Comparison of ENCODE assay signal across 32 cellular contexts in genomic region chr13:46076827-46077226, GRCh38. TPM values are rescaled to one million over a fixed set of nuclear protein-coding genes. Genes with fewer than 3 reads are reported as not detected.
"Had no signal": no experiment of that assay in that cellular context is flagged by ENCODE, and none has a peak within 500 bp of the region (broad histone marks: within the 10 kb centered on the region; RNA-seq: fewer than 3 reads in every experiment).

No MANE protein-coding gene starts in this region.

- H3K27ac ChIP-seq: ascending aorta, VCaP had no signal

- DNase-seq: activated CD4-positive, alpha-beta memory T cell treated with anti-CD3 and anti-CD28 coated beads, Interleukin-2, amount 10 ng/mL, durations not matched to agents 7 days and 5 days; activated CD4-positive, alpha-beta T cell treated with anti-CD3 and anti-CD28 coated beads for 1 hour; activated CD4-positive, alpha-beta T cell treated with anti-CD3 and anti-CD28 coated beads for 36 hours; activated CD4-positive, alpha-beta T cell treated with anti-CD3 and anti-CD28 coated beads for 48 hours; activated CD4-positive, alpha-beta T cell treated with anti-CD3 and anti-CD28 coated beads, Interleukin-2, amount 10 ng/mL, durations not matched to agents 7 days and 5 days; activated CD4-positive, alpha-beta T cell treated with anti-CD3 and anti-CD28 coated beads, Interleukin-2, amount 50 U/mL, for 48 hours; activated CD4-positive, CD25-positive, alpha-beta regulatory T cell; activated CD8-positive, alpha-beta memory T cell treated with anti-CD3 and anti-CD28 coated beads for 24 hours; activated CD8-positive, alpha-beta memory T cell treated with anti-CD3 and anti-CD28 coated beads, Interleukin-2, amount 10 ng/mL, durations not matched to agents 7 days and 5 days; activated CD8-positive, alpha-beta memory T cell treated with anti-CD3 and anti-CD28 coated beads, Interleukin-2, amount 50 U/mL, for 48 hours; activated CD8-positive, alpha-beta T cell treated with anti-CD3 and anti-CD28 coated beads, Interleukin-2, amount 10 ng/mL, durations not matched to agents 7 days and 5 days; activated effector memory CD4-positive, alpha-beta T cell treated with Interleukin-2 at 50 U/mL for 16 hours; activated gamma-delta T cell; activated naive CD4-positive, alpha-beta T cell treated with anti-CD3 and anti-CD28 coated beads, Interleukin-2, amount 50 U/mL, for 16 hours; activated naive CD4-positive, alpha-beta T cell treated with Interleukin-2 at 50 U/mL for 16 hours; activated naive CD8-positive, alpha-beta T cell treated with anti-CD3 and anti-CD28 coated beads, Interleukin-2, amount 10 ng/mL, durations not matched to agents 7 days and 5 days; activated naive CD8-positive, alpha-beta T cell treated with anti-CD3 and anti-CD28 coated beads, Interleukin-2, amount 50 U/mL, for 24 hours; activated T-cell treated with anti-CD3 and anti-CD28 coated beads, Interleukin-2, amount 50 U/mL, for 24 hours; activated T-cell treated with anti-CD3 and anti-CD28 coated beads, Interleukin-2, amount 50 U/mL, for 48 hours; amygdala; anterior cingulate cortex; central memory CD4-positive, alpha-beta T cell; T-helper 1 cell; T-helper 2 cell; T-helper 9 cell had no signal

- ATAC-seq: activated CD4-positive, alpha-beta T cell treated with anti-CD3 and anti-CD28 coated beads for 36 hours; activated CD4-positive, CD25-positive, alpha-beta regulatory T cell treated with anti-CD3 and anti-CD28 coated beads, Interleukin-2, amount 50 U/mL, for 24 hours; activated CD8-positive, alpha-beta memory T cell treated with anti-CD3 and anti-CD28 coated beads, Interleukin-2, amount 10 ng/mL, durations not matched to agents 7 days and 5 days; activated CD8-positive, alpha-beta T cell treated with anti-CD3 and anti-CD28 coated beads, Interleukin-2, amount 10 ng/mL, durations not matched to agents 7 days and 5 days; activated naive CD8-positive, alpha-beta T cell treated with anti-CD3 and anti-CD28 coated beads, Interleukin-2, amount 50 U/mL, for 24 hours; WTC11 had no signal

- H3K9me3 ChIP-seq: ascending aorta had no signal

- H3K4me1 ChIP-seq: ascending aorta had no signal

- H3K4me3 ChIP-seq: ascending aorta had no signal

- H3K27me3 ChIP-seq: ascending aorta had no signal

- H3K36me3 ChIP-seq: ascending aorta had no signal

RNA-seq across cellular contexts. Expression of gene CPB2, which starts 28.0 kb away (rescaled TPM):
- total RNA-seq: activated CD4-positive, alpha-beta memory T cell treated with anti-CD3 and anti-CD28 coated beads, Interleukin-2, amount 10 ng/mL, durations not matched to agents 7 days and 5 days; activated CD4-positive, alpha-beta T cell treated with anti-CD3 and anti-CD28 coated beads for 36 hours; activated CD4-positive, alpha-beta T cell treated with anti-CD3 and anti-CD28 coated beads, Interleukin-2, amount 10 ng/mL, durations not matched to agents 7 days and 5 days; activated CD8-positive, alpha-beta memory T cell treated with anti-CD3 and anti-CD28 coated beads, Interleukin-2, amount 10 ng/mL, durations not matched to agents 7 days and 5 days; activated CD8-positive, alpha-beta T cell treated with anti-CD3 and anti-CD28 coated beads, Interleukin-2, amount 10 ng/mL, durations not matched to agents 7 days and 5 days; activated naive CD8-positive, alpha-beta T cell treated with anti-CD3 and anti-CD28 coated beads, Interleukin-2, amount 10 ng/mL, durations not matched to agents 7 days and 5 days; activated T-helper 2 cell treated with anti-CD3 and anti-CD28 coated beads, Interferon-gamma antibody, Interleukin-2, Interleukin-4, amounts not matched to agents 10 μg/mL and 5 μg/mL and 100 μg/mL, durations not matched to agents 14 hours and 24 hours and 36 hours; ascending aorta; cardiac septum; cerebellum had no signal
